In genomic region chr6:34392497-34393190, GRCh38 we compare ENCODE assay signal across 8 cellular contexts. TPM values are rescaled to one million over a fixed set of nuclear protein-coding genes. Genes with fewer than 3 reads are reported as not detected.
A peak's percentile ranks its signal among the peaks of the same experiment; 100 is the strongest.
DNase-seq lines count a peak whose midpoint lies in the region; ATAC-seq, FAIRE-seq and TF ChIP-seq lines count a peak whose summit lies in the region.

TSS of gene NUDT3 (minus strand) at chr6:34392669. CDS start at chr6:34392362, 307 bp downstream.

- H3K36me3 ChIP-seq in bronchial epithelial cell (ENCODE audit: control insufficient read depth, insufficient read depth, low read length), result no peaks in the 10 kb centered on the region
- no peaks in the 10 kb centered on the region for H3K36me3 ChIP-seq in spleen

- H3K27ac Mint-ChIP-seq in immature natural killer cell, result peak within 1 kb of the TSS; percentile 85 to 96 (median 92)

- ATAC-seq in GM18907 (IDR thresholded peaks at IDR 0.05; ENCODE audit: unreplicated experiment) (peak; percentile 87), HG03159 (IDR thresholded peaks at IDR 0.05; ENCODE audit: unreplicated experiment) (peak; percentile 79)

- peak within 1 kb of the TSS in 2 of 5 donors; percentile 61 to 96 for H3K4me3 Mint-ChIP-seq in immature natural killer cell

- TF ChIP-seq CTCF in WI38 (IDR thresholded peaks at IDR 0.05; ENCODE audit: low read depth, low read length) (peak; percentile 78), bronchial epithelial cell (IDR thresholded peaks at IDR 0.05; ENCODE audit: insufficient read depth, low read length, severe bottlenecking) (peak; percentile 89), spleen (IDR thresholded peaks at IDR 0.05 in 8 of 11, conservative IDR thresholded peaks at IDR 0.05 in 3 of 11) (peak; percentile 74 to 97 (median 90))

- H3K4me1 Mint-ChIP-seq in immature natural killer cell, result peaks cover 13 to 17% of the 10 kb centered on the region in 2 donors

- peak within 1 kb of the TSS; percentile 83 to 99 (median 98) for H3K27ac ChIP-seq in spleen

- TF ChIP-seq POLR2A in spleen (IDR thresholded peaks at IDR 0.05), result peak in 2 of 3 donors; percentile 23 to 63

- H3K4me3 ChIP-seq in WI38 (ENCODE audit: low read depth, low read length) (peak within 1 kb of the TSS; percentile 81), bronchial epithelial cell (ENCODE audit: low read depth, low read length) (peak within 1 kb of the TSS; percentile 90), spleen (peak within 1 kb of the TSS; percentile 82 to 100 (median 94))

- intact Hi-C loops in spleen (cut with DNase I; ENCODE audit: low total_unique reads), result loop anchor here (2.0 kb wide), 1 partner anchor 144 kb away; the partner anchor contains the start of gene SMIM29

- H3K9me3 Mint-ChIP-seq in immature natural killer cell, result peaks cover 0 to 7% (median 0%) of the 10 kb centered on the region in 6 donors

- peaks cover 0 to 3% (median 2%) of the 10 kb centered on the region in 3 donors for H3K27me3 Mint-ChIP-seq in immature natural killer cell (ENCODE audit: low read depth in 3 of 3)

- H3K27me3 ChIP-seq in bronchial epithelial cell (ENCODE audit: control insufficient read depth, insufficient read depth, low read length), result no peaks in the 10 kb centered on the region
- H3K27me3 ChIP-seq in spleen (replicated peaks in 1 of 7), result no peaks in the 10 kb centered on the region

- peaks cover 12 to 60% (median 46%) of the 10 kb centered on the region in 6 donors for H3K4me1 ChIP-seq in spleen

- 0 to 1% (median 1%) methylated on average over 22 to 87 of the region's 87 CpGs for WGBS in spleen, 5 donors

- no peak for FAIRE-seq in bronchial epithelial cell (lab: Jason Lieb, UNC)

- H3K9me3 ChIP-seq in spleen, result peaks cover 0 to 9% (median 5%) of the 10 kb centered on the region in 8 donors

- no peaks in the 10 kb centered on the region for H3K36me3 Mint-ChIP-seq in immature natural killer cell

- DNase-seq in AG08395 (ENCODE audit: low spot score) (peak; percentile 95), NCI-H2227 (lab: John Stamatoyannopoulos, UW; ENCODE audit: unreplicated experiment) (peak; percentile 98), bronchial epithelial cell (ENCODE audit: low read depth) (peak; percentile 79), immature natural killer cell (peak; percentile 95 to 96 (median 95)), spleen (peak; percentile 100)

RNA-seq across cellular contexts. Expression of gene NUDT3, which starts in this region (rescaled TPM):
- total RNA-seq in bronchial epithelial cell (15.8 and 18.7 TPM in 2 replicates), spleen (10 to 100 TPM; 27.5 to 54.2 (median 44.5) TPM)
- polyA plus RNA-seq in immature natural killer cell (10 to 100 TPM in 1 of 3 donors, 1 to 10 TPM in 2; 5.0 to 10.3 (median 8.3) TPM), spleen (10 to 100 TPM in 1 of 3 donors, 1 to 10 TPM in 2; 9.2 to 12.5 (median 9.6) TPM)

Comparison
In these comparisons a context has a peak if more than half of its experiments do, and no peak if none do; other contexts are left out.
1. Peak in every context shown above with its lines: DNase-seq, ATAC-seq, H3K4me3 ChIP-seq and H3K27ac ChIP-seq.